Comparison of ENCODE assay signal across 16 cellular contexts in genomic region chr4:71554025-71554424, GRCh38.
"Had no signal": no experiment of that assay in that cellular context is flagged by ENCODE, and none has a peak within 500 bp of the region (broad histone marks: within the 10 kb centered on the region; RNA-seq: fewer than 3 reads in every experiment).

No MANE protein-coding gene starts in this region.

- ATAC-seq: effector memory CD8-positive, alpha-beta T cell; gastroesophageal sphincter; naive thymus-derived CD4-positive, alpha-beta T cell had no signal

- DNase-seq: colonic mucosa; cortex of kidney; effector CD8-positive, alpha-beta T cell; effector memory CD8-positive, alpha-beta T cell; endodermal cell; esophagus squamous epithelium; heart left ventricle; hypothalamus; left cardiac atrium; left lung; left ventricle myocardium superior; lower lobe of right lung; naive thymus-derived CD4-positive, alpha-beta T cell had no signal

- H3K27ac ChIP-seq: colonic mucosa, epithelial cell of prostate, esophagus squamous epithelium, gastroesophageal sphincter, heart left ventricle, hepatocyte, left lung, lower lobe of right lung had no signal
